10 cellular contexts compared by ENCODE assay signal in genomic region chr11:77879218-77879617, GRCh38.
DNase-seq lines count a peak whose midpoint lies in the region; ATAC-seq and TF ChIP-seq lines count a peak whose summit lies in the region.
"Had no signal": no experiment of that assay in that cellular context is flagged by ENCODE, and none has a peak within 500 bp of the region (broad histone marks: within the 10 kb centered on the region; RNA-seq: fewer than 3 reads in every experiment).

No MANE protein-coding gene starts in this region.

- H3K27ac ChIP-seq in BLaER1 (no peak overlapping the region), KOPT-K1 (ENCODE audit: low read depth, low read length, poor library complexity, severe bottlenecking) (peak overlapping the region; percentile 1)

- H4K20me1 ChIP-seq in BLaER1 = peaks cover 20% of the 10 kb centered on the region

- H3K9ac ChIP-seq in BLaER1 = no peak overlapping the region

- DNase-seq in fibroblast of mammary gland (ENCODE audit: low read depth) (peak; percentile 70), COLO829 (ENCODE audit: low spot score) (no peak), GF-D8 (lab: John Stamatoyannopoulos, UW) (no peak)
- DNase-seq in activated CD4-positive, CD25-positive, alpha-beta regulatory T cell (lab: John Stamatoyannopoulos, UW) = no peak
- DNase-seq: activated T-cell treated with anti-CD3 and anti-CD28 coated beads for 4 hours, NCI-H2081 treated with DMSO at 0.1 percent for 48 hours had no signal

- H3K9me3 ChIP-seq in BLaER1 (no peaks in the 10 kb centered on the region), KOPT-K1 (ENCODE audit: insufficient read depth, low read length, poor library complexity, severe bottlenecking) (no peaks in the 10 kb centered on the region)

- H3K4me3 ChIP-seq in BLaER1 (no peak overlapping the region), fibroblast of mammary gland (ENCODE audit: control insufficient read depth, low read depth, low read length) (no peak overlapping the region)

- no peak for TF ChIP-seq CTCF in fibroblast of mammary gland (conservative IDR thresholded peaks at IDR 0.05; ENCODE audit: control insufficient read depth, insufficient read depth, low read depth, low read length)

- H3K27me3 ChIP-seq in BLaER1 = no peaks in the 10 kb centered on the region

- H3K4me2 ChIP-seq in BLaER1 = peak overlapping the region; percentile 75

- H3K36me3 ChIP-seq in BLaER1 (peaks cover 93% of the 10 kb centered on the region), KOPT-K1 (ENCODE audit: insufficient read depth, low read length) (peaks cover 89% of the 10 kb centered on the region)

- ATAC-seq in GM19397 (IDR thresholded peaks at IDR 0.05; ENCODE audit: unreplicated experiment) (peak; percentile 71), HG02970 (IDR thresholded peaks at IDR 0.05; ENCODE audit: low FRiP score, unreplicated experiment) (no peak)

- peaks cover 27% of the 10 kb centered on the region for H3K4me1 ChIP-seq in BLaER1
